ENCODE assay signal across 17 cellular contexts in the genomic region with DNA sequence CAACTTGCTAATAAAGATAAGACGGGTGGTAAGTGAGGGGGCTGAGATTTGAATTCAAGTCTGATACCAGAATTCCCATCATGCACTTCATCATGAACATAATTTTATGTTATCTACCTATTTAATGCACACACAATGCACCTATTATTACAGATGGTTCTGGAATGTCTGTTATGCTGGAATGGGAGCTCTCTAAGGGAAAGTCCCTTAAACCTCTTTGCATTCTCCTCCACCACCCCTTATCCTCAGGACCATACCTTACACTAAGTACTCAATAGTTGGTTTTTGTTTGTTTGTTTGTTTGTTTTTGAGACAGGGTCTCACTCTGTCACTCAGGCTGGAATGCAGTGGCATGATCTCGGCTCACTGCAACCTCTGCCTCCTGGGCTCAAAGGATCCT. TPM values are rescaled to one million over a fixed set of nuclear protein-coding genes. Genes with fewer than 3 reads are reported as not detected.
DNase-seq lines count a peak whose midpoint lies in the region; ATAC-seq and TF ChIP-seq lines count a peak whose summit lies in the region.
"Had no signal": no experiment of that assay in that cellular context is flagged by ENCODE, and none has a peak within 500 bp of the region (broad histone marks: within the 10 kb centered on the region; RNA-seq: fewer than 3 reads in every experiment).

No MANE protein-coding gene starts in this region.

- no peaks in the 10 kb centered on the region for H3K9me3 Mint-ChIP-seq in glutamatergic neuron (ENCODE audit: unreplicated experiment)
- H3K9me3 Mint-ChIP-seq: CD4-positive, alpha-beta memory T cell had no signal

- no peak overlapping the region for H3K4me3 Mint-ChIP-seq in glutamatergic neuron (ENCODE audit: unreplicated experiment)

- no peaks in the 10 kb centered on the region for H4K20me1 ChIP-seq in osteoblast (ENCODE audit: insufficient read depth, low read length)

- no peaks in the 10 kb centered on the region for H3K4me1 Mint-ChIP-seq in glutamatergic neuron (ENCODE audit: low read depth, unreplicated experiment)

- H3K4me3 ChIP-seq in HEK293 (ENCODE audit: low read depth, low read length) (no peak overlapping the region), RWPE2 (ENCODE audit: severe bottlenecking) (no peak overlapping the region), epithelial cell of esophagus (ENCODE audit: low read length) (no peak overlapping the region), osteoblast (ENCODE audit: insufficient read depth, low read length) (no peak overlapping the region)
- H3K4me3 ChIP-seq: A549, HAP-1 had no signal

- H3K4me2 ChIP-seq in osteoblast (ENCODE audit: insufficient read depth, low read length), result no peak overlapping the region
- H3K4me2 ChIP-seq: A549 had no signal

- no peak overlapping the region for H3K27ac Mint-ChIP-seq in glutamatergic neuron (ENCODE audit: unreplicated experiment)
- H3K27ac Mint-ChIP-seq: CD4-positive, alpha-beta memory T cell had no signal

- no peaks in the 10 kb centered on the region for H3K27me3 Mint-ChIP-seq in glutamatergic neuron (ENCODE audit: unreplicated experiment)

- no peak overlapping the region for H2AFZ ChIP-seq in osteoblast (ENCODE audit: low read length)

- TF ChIP-seq CTCF in HEK293 (tag by site-specific recombination; IDR thresholded peaks at IDR 0.05), result no peak
- TF ChIP-seq CTCF in RWPE2 (IDR thresholded peaks at IDR 0.05; ENCODE audit: poor library complexity, severe bottlenecking), result no peak
- no peak for TF ChIP-seq CTCF in epithelial cell of esophagus (IDR thresholded peaks at IDR 0.05; ENCODE audit: insufficient read depth, low read depth, low read length, missing control alignments)
- no peak for TF ChIP-seq CTCF in osteoblast (IDR thresholded peaks at IDR 0.05; ENCODE audit: extremely low read depth, low read depth, low read length)
- no peak for TF ChIP-seq CTCF in glutamatergic neuron (IDR thresholded peaks at IDR 0.05; ENCODE audit: partially characterized antibody, unreplicated experiment)

- DNase-seq in RWPE2 (ENCODE audit: low spot score), result no peak
- DNase-seq in epithelial cell of esophagus (ENCODE audit: low read depth), result peak; percentile 31
- peak; percentile 6 for DNase-seq in osteoblast (ENCODE audit: insufficient read length, low spot score, missing footprints)
- no peak for DNase-seq in DMS79 (lab: John Stamatoyannopoulos, UW)
- no peak for DNase-seq in NCI-H524 treated with DMSO at 0.1 percent for 48 hours (lab: John Stamatoyannopoulos, UW)
- no peak for DNase-seq in glutamatergic neuron
- no peak for DNase-seq in hypothalamus (lab: John Stamatoyannopoulos, UW)
- DNase-seq: BE2C; CD4-positive, alpha-beta memory T cell; DMS79 treated with DMSO at 0.1 percent for 48 hours; EL; GDM1; GOT3 had no signal

- no peaks in the 10 kb centered on the region for H3K9me3 ChIP-seq in HEK293 (ENCODE audit: control insufficient read depth, insufficient read depth, low read depth, low read length)
- H3K9me3 ChIP-seq in RWPE2 (ENCODE audit: severe bottlenecking), result no peaks in the 10 kb centered on the region
- H3K9me3 ChIP-seq in osteoblast (ENCODE audit: low read depth, low read length), result no peaks in the 10 kb centered on the region
- H3K9me3 ChIP-seq: A549, BE2C, HAP-1 had no signal

- H3K27me3 ChIP-seq in RWPE2 (ENCODE audit: insufficient read depth, poor library complexity, severe bottlenecking), result peaks cover 20% of the 10 kb centered on the region
- H3K27me3 ChIP-seq in osteoblast (ENCODE audit: insufficient read depth, low read length), result peaks cover 32% of the 10 kb centered on the region

- H3K27ac ChIP-seq in HEK293 (ENCODE audit: extremely low read depth, low read depth, low read length) (no peak overlapping the region), RWPE2 (ENCODE audit: poor library complexity, severe bottlenecking) (no peak overlapping the region), osteoblast (ENCODE audit: low read depth, low read length) (no peak overlapping the region)
- H3K27ac ChIP-seq: A549, C4-2B had no signal

- CTCF ChIA-PET in HEK293 (lab: Yijun Ruan, JAX), result interaction anchor here (1.2 to 2.6 kb wide), 4 partner anchors 9 to 55 kb away, joined by 3 to 26 read pairs (median 4); no protein-coding TSS in a partner anchor

- H3K4me1 ChIP-seq in HEK293 (ENCODE audit: control insufficient read depth, insufficient read depth, low read length) (peaks cover 17% of the 10 kb centered on the region), RWPE2 (ENCODE audit: insufficient read depth, poor library complexity, severe bottlenecking) (no peaks in the 10 kb centered on the region), osteoblast (ENCODE audit: insufficient read depth, low read length) (no peaks in the 10 kb centered on the region)
- H3K4me1 ChIP-seq: BE2C had no signal

- peak; percentile 69; the same call in 1 of the 3 replicates for ATAC-seq in RWPE2 (ENCODE audit: low read depth)

- no peaks in the 10 kb centered on the region for H3K36me3 ChIP-seq in HEK293 (ENCODE audit: control insufficient read depth in 2 of 2, insufficient read depth in 1 of 2, low read length in 2 of 2)
- no peaks in the 10 kb centered on the region for H3K36me3 ChIP-seq in RWPE2 (ENCODE audit: low read depth)
- no peaks in the 10 kb centered on the region for H3K36me3 ChIP-seq in osteoblast (ENCODE audit: insufficient read depth, low read length)
- H3K36me3 ChIP-seq: BE2C, HAP-1 had no signal

- no peaks in the 10 kb centered on the region for H3K79me2 ChIP-seq in osteoblast (ENCODE audit: insufficient read depth, low read length)

- POLR2A ChIA-PET in HEK293 (lab: Yijun Ruan, JAX), result interaction anchor here (0.6 to 2.6 kb wide), 4 partner anchors 10 to 175 kb away, joined by 3 to 7 read pairs (median 3); no protein-coding TSS in a partner anchor

- no peaks in the 10 kb centered on the region for H3K36me3 Mint-ChIP-seq in glutamatergic neuron (ENCODE audit: unreplicated experiment)
- H3K36me3 Mint-ChIP-seq: CD4-positive, alpha-beta memory T cell had no signal

TF ChIP-seq in HEK293, 187 proteins besides CTCF, POLR2A, EP300 and RAD21:
- TF ChIP-seq ZNF157 (tag by site-specific recombination; IDR thresholded peaks at IDR 0.05) (no peak), ZNF707 (tag by site-specific recombination; IDR thresholded peaks at IDR 0.05) (no peak), ZNF600 (tag by site-specific recombination; IDR thresholded peaks at IDR 0.05) (peak; percentile 76)

RNA-seq across cellular contexts. Expression of a gene that starts 7.0 kb away (rescaled TPM):
- total RNA-seq in osteoblast, result under 0.01 TPM in 2 replicates
- 229 TPM for total RNA-seq in glutamatergic neuron (ENCODE audit: unreplicated experiment)
- total RNA-seq: CD4-positive, alpha-beta memory T cell had no signal

RNA-seq across cellular contexts. Expression of a gene that starts 48.4 kb away (rescaled TPM):
- total RNA-seq in osteoblast (not detected in 2 replicates), glutamatergic neuron (ENCODE audit: unreplicated experiment) (not detected)
- total RNA-seq: CD4-positive, alpha-beta memory T cell had no signal

Comparison
In these comparisons a context has a peak if more than half of its experiments do, and no peak if none do; other contexts are left out.
1. DNase-seq: peak in epithelial cell of esophagus (single experiment) and osteoblast (single experiment); none in RWPE2 (single experiment), DMS79 (single experiment), NCI-H524 treated with DMSO at 0.1 percent for 48 hours (single experiment), glutamatergic neuron (single experiment) and hypothalamus (0 of 51).
2. RNA of a gene that starts 7.0 kb away (total RNA-seq): 229 TPM in glutamatergic neuron (single experiment); under 0.01 TPM in osteoblast; every median in the first group is over 100 times any median in the second.